14 cellular contexts compared by ENCODE assay signal in genomic region chr20:56465997-56466396, GRCh38. TPM values are rescaled to one million over a fixed set of nuclear protein-coding genes. Genes with fewer than 3 reads are reported as not detected.
DNase-seq lines count a peak whose midpoint lies in the region; ATAC-seq and TF ChIP-seq lines count a peak whose summit lies in the region.
"Had no signal": no experiment of that assay in that cellular context is flagged by ENCODE, and none has a peak within 500 bp of the region (broad histone marks: within the 10 kb centered on the region; RNA-seq: fewer than 3 reads in every experiment).

No MANE protein-coding gene starts in this region.

- H3K23ac ChIP-seq in neuronal stem cell (ENCODE audit: low read depth, low read length, poor library complexity), result no peak overlapping the region

- peaks cover 0 to 7% of the 10 kb centered on the region in 2 donors for H3K36me3 ChIP-seq in neuronal stem cell (replicated peaks in 1 of 2; ENCODE audit: control insufficient read depth in 2 of 2, insufficient read depth in 2 of 2, low read length in 2 of 2)

- no peak overlapping the region for H3K4me2 ChIP-seq in neuronal stem cell (ENCODE audit: insufficient read depth, low read length, poor library complexity, severe bottlenecking)

- H3K9ac ChIP-seq in neuronal stem cell (ENCODE audit: low read depth, low read length, poor library complexity), result no peak overlapping the region

- no peak overlapping the region for H3K27ac ChIP-seq in neuronal stem cell (replicated peaks; ENCODE audit: low read length)
- H3K27ac ChIP-seq: C4-2B had no signal

- no peak overlapping the region for H2BK5ac ChIP-seq in neuronal stem cell (ENCODE audit: low read length)

- H4K8ac ChIP-seq in neuronal stem cell (ENCODE audit: low read depth, low read length), result no peak overlapping the region

- H2AK5ac ChIP-seq in neuronal stem cell (ENCODE audit: low read depth, low read length), result no peak overlapping the region

- no CpG with 5 or more reads among the region's 7 CpGs for WGBS in neuronal stem cell (ENCODE audit: extremely low coverage in 2 of 2, insufficient read length in 2 of 2, insufficient replicate concordance in 1 of 2), 2 donors

- H4K91ac ChIP-seq in neuronal stem cell (ENCODE audit: low read depth, low read length, poor library complexity), result no peak overlapping the region

- H3K4me3 ChIP-seq in neuronal stem cell (ENCODE audit: low read length in 2 of 2), result no peak overlapping the region

- H2BK120ac ChIP-seq in neuronal stem cell (ENCODE audit: low read depth, low read length), result no peak overlapping the region

- no peak overlapping the region for H3K18ac ChIP-seq in neuronal stem cell (ENCODE audit: low read length)

- no peak overlapping the region for H3K4ac ChIP-seq in neuronal stem cell (ENCODE audit: low read length)

- H3K14ac ChIP-seq in neuronal stem cell (ENCODE audit: low read length), result no peak overlapping the region

- in situ Hi-C loops in GM13977 (cut with MboI; ENCODE audit: low pct_unique_long_range_greater_than_20kb, low sequenced_read_pairs, unreplicated experiment), result no loop called here

- H3K4me1 ChIP-seq in neuronal stem cell (ENCODE audit: control insufficient read depth in 2 of 2, insufficient read depth in 1 of 2, low read depth in 1 of 2, low read length in 2 of 2), result peaks cover 0 to 5% of the 10 kb centered on the region in 2 donors

- no peaks in the 10 kb centered on the region for H3K79me1 ChIP-seq in neuronal stem cell (ENCODE audit: low read depth, low read length)

- H3K27me3 ChIP-seq in neuronal stem cell (ENCODE audit: control insufficient read depth in 3 of 3, insufficient read depth in 3 of 3, low read depth in 1 of 3, low read length in 3 of 3), result peaks cover 0 to 20% (median 0%) of the 10 kb centered on the region in 3 experiments

- peak; percentile 52 for DNase-seq in GM13977 (ENCODE audit: low spot score)
- DNase-seq in SIG-M5 (lab: John Stamatoyannopoulos, UW), result peak; percentile 40
- no peak for DNase-seq in neuronal stem cell (ENCODE audit: low spot score)
- DNase-seq in dedifferentiated amniotic fluid mesenchymal stem cell (ENCODE audit: extremely low spot score), result no peak
- no peak for DNase-seq in posterior vena cava (ENCODE audit: low spot score)
- DNase-seq in activated effector memory CD4-positive, alpha-beta T cell treated with Interleukin-2 at 50 U/mL for 16 hours, result no peak
- DNase-seq: activated CD8-positive, alpha-beta memory T cell treated with anti-CD3 and anti-CD28 coated beads for 24 hours; activated naive CD8-positive, alpha-beta T cell treated with anti-CD3 and anti-CD28 coated beads for 36 hours; islet precursor cell; naive thymus-derived CD4-positive, alpha-beta T cell; NCI-H187 had no signal

- no peak overlapping the region for H2BK12ac ChIP-seq in neuronal stem cell (ENCODE audit: low read length)

- peak; percentile 31 for ATAC-seq in HG03135 (IDR thresholded peaks at IDR 0.05; ENCODE audit: unreplicated experiment)
- no peak for ATAC-seq in GM19324 (IDR thresholded peaks at IDR 0.05; ENCODE audit: low FRiP score, unreplicated experiment)
- ATAC-seq: naive thymus-derived CD4-positive, alpha-beta T cell had no signal

- H2AFZ ChIP-seq in neuronal stem cell (ENCODE audit: low read length), result peak overlapping the region; percentile 66

- intact Hi-C loops in posterior vena cava (cut with DNase I), result loop anchor here (10.0 kb wide), 2 partner anchors 61 to 71 kb away; partner anchors contain the start of genes AURKA (in 1 of the 2) and CSTF1 (in 1 of the 2)

- TF ChIP-seq CTCF in GM13977 (IDR thresholded peaks at IDR 0.05; ENCODE audit: extremely low read depth, insufficient read depth, missing control alignments), result no peak

- no peak overlapping the region for H2BK15ac ChIP-seq in neuronal stem cell (ENCODE audit: low read length)

- H3K9me3 ChIP-seq in neuronal stem cell (replicated peaks in 1 of 2; ENCODE audit: control insufficient read depth in 2 of 2, insufficient read depth in 1 of 2, low read depth in 1 of 2, low read length in 2 of 2), result no peaks in the 10 kb centered on the region

RNA-seq across cellular contexts. Expression of gene RTF2, which starts 2.4 kb away (rescaled TPM):
- 48.3 TPM for polyA plus RNA-seq in neuronal stem cell (2013, experiment 1 of 2)
- 45.7 TPM for polyA plus RNA-seq in neuronal stem cell (2013, experiment 2 of 2)
- 10 to 100 TPM; 68.2 to 68.7 TPM for total RNA-seq in posterior vena cava

RNA-seq across cellular contexts. Expression of gene CASS4, which starts 53.9 kb away (rescaled TPM):
- polyA plus RNA-seq in neuronal stem cell (2013, experiment 1 of 2), result 0.22 TPM
- polyA plus RNA-seq in neuronal stem cell (2013, experiment 2 of 2), result 0.28 TPM
- 1 to 10 TPM; 1.2 to 2.1 TPM for total RNA-seq in posterior vena cava

RNA-seq across cellular contexts. Expression of gene FAM209A, which starts 58.5 kb away (rescaled TPM):
- 0.07 TPM for polyA plus RNA-seq in neuronal stem cell (2013, experiment 1 of 2)
- polyA plus RNA-seq in neuronal stem cell (2013, experiment 2 of 2), result 0.08 TPM
- total RNA-seq in posterior vena cava, result under 1 TPM in 1 of 2 donors, not detected in 1; 0.43 TPM

Comparison
In these comparisons a context has a peak if more than half of its experiments do, and no peak if none do; other contexts are left out.
1. DNase-seq: peak in GM13977 (single experiment) and SIG-M5 (single experiment); none in neuronal stem cell (single experiment), dedifferentiated amniotic fluid mesenchymal stem cell (single experiment), posterior vena cava (single experiment) and activated effector memory CD4-positive, alpha-beta T cell treated with Interleukin-2 at 50 U/mL for 16 hours (single experiment).